ENCODE assay signal across 1 cellular context in genomic region chr5:111453290-111453689, GRCh38.
TF ChIP-seq lines count a peak whose summit lies in the region.

No MANE protein-coding gene starts in this region.

TF ChIP-seq in SK-N-SH, 30 proteins besides CTCF, POLR2A, EP300 and RAD21 (continued from another document):
- TF ChIP-seq REST (IDR thresholded peaks at IDR 0.05; ENCODE audit: low read depth, low read length): no peak
- no peak for TF ChIP-seq RCOR1 (IDR thresholded peaks at IDR 0.05; ENCODE audit: low read length)
